ENCODE assay signal across 8 cellular contexts in genomic region chr16:57591086-57591869, GRCh38. TPM values are rescaled to one million over a fixed set of nuclear protein-coding genes. Genes with fewer than 3 reads are reported as not detected.
A peak's percentile ranks its signal among the peaks of the same experiment; 100 is the strongest.
DNase-seq lines count a peak whose midpoint lies in the region; ATAC-seq and TF ChIP-seq lines count a peak whose summit lies in the region.

No MANE protein-coding gene starts in this region.

- H3K4me1 ChIP-seq in left lung, result peaks cover 0 to 13% of the 10 kb centered on the region in 2 donors

- TF ChIP-seq CTCF in AG10803 (conservative IDR thresholded peaks at IDR 0.05; ENCODE audit: low read length), result peak; percentile 94
- peak; percentile 98 for TF ChIP-seq CTCF in chondrocyte (IDR thresholded peaks at IDR 0.05)
- TF ChIP-seq CTCF in left lung (IDR thresholded peaks at IDR 0.05), result peak; percentile 83 to 91

- no peaks in the 10 kb centered on the region for H3K27me3 ChIP-seq in left lung

- no peaks in the 10 kb centered on the region for H3K36me3 ChIP-seq in left lung

- no peaks in the 10 kb centered on the region for H3K27me3 Mint-ChIP-seq in chondrocyte (ENCODE audit: low read depth)

- H3K9me3 ChIP-seq in left lung, result peaks cover 0 to 5% of the 10 kb centered on the region in 2 donors

- DNase-seq in AG10803 (ENCODE audit: low read depth) (peak; percentile 67), NCI-H2196 treated with DMSO at 0.1 percent for 48 hours (lab: John Stamatoyannopoulos, UW; ENCODE audit: unreplicated experiment) (peak; percentile 3), chondrocyte (ENCODE audit: low spot score) (peak; percentile 77), left lung (peak; percentile 70 to 85)
- DNase-seq in activated CD4-positive, CD25-positive, alpha-beta regulatory T cell (lab: John Stamatoyannopoulos, UW), result peak in 3 of 4 experiments; percentile 18 to 46 (median 33)
- DNase-seq in stimulated activated CD4-positive, alpha-beta T cell treated with anti-CD3 and anti-CD28 coated beads, Interleukin-4, amount 100 ng/mL, for 48 hours (ENCODE audit: low read depth in 2 of 2), result peak; percentile 65 to 75

- peak overlapping the region in 1 of 2 donors; percentile 20 for H3K27ac ChIP-seq in left lung

- H3K4me3 ChIP-seq in AG10803 (ENCODE audit: low read length) (no peak overlapping the region), left lung (no peak overlapping the region)

- H3K27ac Mint-ChIP-seq in chondrocyte (ENCODE audit: unreplicated experiment), result peak overlapping the region; percentile 88

- H3K9me3 Mint-ChIP-seq in chondrocyte (ENCODE audit: low read depth), result peaks cover 4% of the 10 kb centered on the region

- peaks cover 3% of the 10 kb centered on the region for H3K36me3 Mint-ChIP-seq in chondrocyte (ENCODE audit: low read depth)

- H3K4me1 Mint-ChIP-seq in chondrocyte (ENCODE audit: low read depth), result peaks cover 20% of the 10 kb centered on the region

- intact Hi-C loops in left lung (cut with DNase I), result no loop called here

- ATAC-seq in GM18520 (IDR thresholded peaks at IDR 0.05; ENCODE audit: unreplicated experiment), result peak; percentile 75
- peak; percentile 60 for ATAC-seq in HG03039 (IDR thresholded peaks at IDR 0.05; ENCODE audit: unreplicated experiment)
- ATAC-seq in left lung, result peak; percentile 95

- peak overlapping the region; percentile 7 for H3K4me3 Mint-ChIP-seq in chondrocyte (ENCODE audit: unreplicated experiment)

RNA-seq across cellular contexts. Expression of gene ADGRG1, which starts 37.2 kb away (rescaled TPM):
- total RNA-seq in chondrocyte (16.8 to 57.8 TPM (median 56.3 TPM) in 3 replicates), left lung (10 to 100 TPM; 53.2 to 78.4 TPM)

RNA-seq across cellular contexts. Expression of gene ADGRG5, which starts 48.8 kb away (rescaled TPM):
- not detected in 3 replicates for total RNA-seq in chondrocyte
- under 1 TPM; 0.92 to 0.99 TPM for total RNA-seq in left lung

RNA-seq across cellular contexts. Expression of gene CCDC102A, which starts 54.9 kb away (rescaled TPM):
- 20.9 to 27.2 TPM (median 22.4 TPM) in 3 replicates for total RNA-seq in chondrocyte
- total RNA-seq in left lung, result 1 to 10 TPM; 5.2 to 9.3 TPM

Comparison
In these comparisons a context has a peak if more than half of its experiments do, and no peak if none do; other contexts are left out.
1. DNase-seq: peak in every context shown above with its lines; median percentile 78 in left lung; 77 in chondrocyte; 70 in stimulated activated CD4-positive, alpha-beta T cell treated with anti-CD3 and anti-CD28 coated beads, Interleukin-4, amount 100 ng/mL, for 48 hours; 67 in AG10803; 33 in activated CD4-positive, CD25-positive, alpha-beta regulatory T cell; 3 in NCI-H2196 treated with DMSO at 0.1 percent for 48 hours.